ENCODE assay signal across 1 cellular context in genomic region chr6:134174790-134175531, GRCh38.
A peak's percentile ranks its signal among the peaks of the same experiment; 100 is the strongest.
TF ChIP-seq lines count a peak whose summit lies in the region.

No MANE protein-coding gene starts in this region.

TF ChIP-seq in K562, 482 proteins besides CTCF, POLR2A, EP300 and RAD21 (continued from another document and continues in another):
- TF ChIP-seq ZNF740 (CRISPR knock-in tag; IDR thresholded peaks at IDR 0.05) (0 out of 2 replicates have a peak, but pooled peaks have one; percentile 15), ZNF740 (tag; IDR thresholded peaks at IDR 0.05) (no peak), NCOA4 (IDR thresholded peaks at IDR 0.05; ENCODE audit: partially characterized antibody) (no peak), ZNF431 (CRISPR knock-in tag; IDR thresholded peaks at IDR 0.05) (peak; percentile 70; the same call in 1 of the 2 replicates), ZEB2 (IDR thresholded peaks at IDR 0.05) (no peak), NCOA6 (IDR thresholded peaks at IDR 0.05) (no peak), ZNF146 (CRISPR knock-in tag; IDR thresholded peaks at IDR 0.05; ENCODE audit: unreplicated experiment) (no peak), ZBTB49 (CRISPR knock-in tag; IDR thresholded peaks at IDR 0.05; ENCODE audit: borderline replicate concordance) (no peak), MED1 (CRISPR knock-in tag; IDR thresholded peaks at IDR 0.05; ENCODE audit: borderline replicate concordance) (no peak), ZBTB11 (CRISPR knock-in tag; IDR thresholded peaks at IDR 0.05) (peak in 1 of 3 experiments; percentile 55; a peak in 1 of 6 replicates), POLR3G (IDR thresholded peaks at IDR 0.05; ENCODE audit: extremely low read depth, insufficient read length, insufficient replicate concordance) (no peak), BMI1 (IDR thresholded peaks at IDR 0.05; ENCODE audit: low read length) (no peak), THAP12 (CRISPR knock-in tag; IDR thresholded peaks at IDR 0.05) (peak; percentile 24; the same call in 1 of the 2 replicates), ZNF324 (CRISPR knock-in tag; IDR thresholded peaks at IDR 0.05) (no peak), PRDM10 (IDR thresholded peaks at IDR 0.05; ENCODE audit: partially characterized antibody) (no peak), THRB (CRISPR knock-in tag; conservative IDR thresholded peaks at IDR 0.05) (no peak), RFX7 (CRISPR knock-in tag; IDR thresholded peaks at IDR 0.05) (no peak), TAF7 (tag; IDR thresholded peaks at IDR 0.05) (peak; percentile 90; the same call in 1 of the 2 replicates), MCM3 (IDR thresholded peaks at IDR 0.05) (no peak), ASH1L (IDR thresholded peaks at IDR 0.05; ENCODE audit: borderline replicate concordance, low read depth, partially characterized antibody) (no peak), ZNF133 (CRISPR knock-in tag; IDR thresholded peaks at IDR 0.05) (no peak), MBD1 (CRISPR knock-in tag; IDR thresholded peaks at IDR 0.05) (no peak), ZNF699 (CRISPR knock-in tag; IDR thresholded peaks at IDR 0.05; ENCODE audit: insufficient replicate concordance) (no peak), RBM39 (optimal IDR thresholded peaks at IDR 0.05; ENCODE audit: low read depth, low read length) (no peak), RCOR1 (IDR thresholded peaks at IDR 0.05; ENCODE audit: borderline replicate concordance in 1 of 2, low read depth in 2 of 2, low read length in 2 of 2) (peak in 1 of 2 experiments; percentile 88; a peak in 3 of 4 replicates), RHOXF2B (CRISPR knock-in tag; conservative IDR thresholded peaks at IDR 0.05) (no peak), MCM2 (IDR thresholded peaks at IDR 0.05; ENCODE audit: low read depth) (no peak), SREBF1 (IDR thresholded peaks at IDR 0.05; ENCODE audit: borderline replicate concordance, low read depth, low read length) (no peak), KDM1A (IDR thresholded peaks at IDR 0.05) (no peak; a peak in 1 of 4 replicates), HLTF (IDR thresholded peaks at IDR 0.05) (peak; percentile 19; the same call in 1 of the 2 replicates), ZNF217 (CRISPR knock-in tag; IDR thresholded peaks at IDR 0.05) (no peak), CHD4 (IDR thresholded peaks at IDR 0.05; ENCODE audit: insufficient read depth, insufficient replicate concordance, low read depth, low read length, poor library complexity, severe bottlenecking) (peak; percentile 7), ZNF354B (CRISPR knock-in tag; IDR thresholded peaks at IDR 0.05) (no peak), SUPT5H (IDR thresholded peaks at IDR 0.05) (peak; percentile 96), MYC (IDR thresholded peaks at IDR 0.05; ENCODE audit: low read depth, low read length) (peak; percentile 87), MYC (CRISPR knock-in tag; IDR thresholded peaks at IDR 0.05; ENCODE audit: borderline replicate concordance, low read depth) (no peak), SP2 (IDR thresholded peaks at IDR 0.05; ENCODE audit: extremely low read depth, low read depth, low read length, poor library complexity, severe bottlenecking) (no peak), ZKSCAN3 (CRISPR knock-in tag; IDR thresholded peaks at IDR 0.05) (no peak), FOXJ2 (tag; IDR thresholded peaks at IDR 0.05) (0 out of 2 replicates have a peak, but pooled peaks have one; percentile 48), ZNF445 (CRISPR knock-in tag; IDR thresholded peaks at IDR 0.05; ENCODE audit: low read depth) (no peak), KDM2B (CRISPR knock-in tag; IDR thresholded peaks at IDR 0.05) (peak; percentile 92; the same call in 1 of the 2 replicates), NFIC (IDR thresholded peaks at IDR 0.05) (peak; percentile 31), HES1 (IDR thresholded peaks at IDR 0.05; ENCODE audit: low read depth) (no peak), KLF16 (IDR thresholded peaks at IDR 0.05) (peak; percentile 49; the same call in 1 of the 2 replicates), ELK3 (CRISPR knock-in tag; IDR thresholded peaks at IDR 0.05) (no peak), ZNF583 (CRISPR knock-in tag; IDR thresholded peaks at IDR 0.05) (no peak), FOXA3 (CRISPR knock-in tag; conservative IDR thresholded peaks at IDR 0.05 in 1 of 2, IDR thresholded peaks at IDR 0.05 in 1 of 2) (no peak), JUNB (CRISPR knock-in tag; conservative IDR thresholded peaks at IDR 0.05) (no peak), SIN3A (IDR thresholded peaks at IDR 0.05; ENCODE audit: borderline replicate concordance in 2 of 2, control insufficient read depth in 1 of 2, low read depth in 2 of 2, low read length in 2 of 2) (peak in 1 of 2 experiments; percentile 4; a peak in 2 of 4 replicates), PHF21A (IDR thresholded peaks at IDR 0.05; ENCODE audit: borderline replicate concordance, low read depth) (no peak; the same call in 1 of the 2 replicates), SMAD4 (CRISPR knock-in tag; conservative IDR thresholded peaks at IDR 0.05) (peak; percentile 97), ATF7 (IDR thresholded peaks at IDR 0.05) (peak; percentile 75), GABPA (tag; conservative IDR thresholded peaks at IDR 0.05; ENCODE audit: low read depth) (no peak)
